Comparison of ENCODE assay signal across 10 cellular contexts in the genomic region with DNA sequence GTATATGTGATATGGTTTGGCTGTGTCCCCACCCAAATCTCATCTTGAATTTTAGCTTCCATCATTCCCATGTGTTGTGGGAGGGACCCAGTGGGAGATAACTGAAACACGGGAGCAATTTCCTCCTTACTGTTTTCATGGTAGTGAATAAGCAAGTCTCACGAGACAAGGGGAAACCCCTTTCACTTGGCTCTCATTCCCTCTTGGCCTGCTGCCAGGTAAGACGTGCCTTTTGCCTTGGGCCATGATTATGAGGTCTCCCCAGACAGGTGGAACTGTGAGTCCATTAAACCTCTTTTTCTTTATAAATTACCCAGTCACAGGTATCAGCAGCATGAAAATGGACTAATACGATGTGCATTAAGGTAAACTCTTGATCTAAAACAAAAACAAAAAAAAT.
A peak's percentile ranks its signal among the peaks of the same experiment; 100 is the strongest.
DNase-seq lines count a peak whose midpoint lies in the region; ATAC-seq lines count a peak whose summit lies in the region.
"Had no signal": no experiment of that assay in that cellular context is flagged by ENCODE, and none has a peak within 500 bp of the region (broad histone marks: within the 10 kb centered on the region; RNA-seq: fewer than 3 reads in every experiment).

No MANE protein-coding gene starts in this region.

- no peaks in the 10 kb centered on the region for H3K9me3 Mint-ChIP-seq in activated naive CD4-positive, alpha-beta T cell treated with anti-CD3 and anti-CD28 coated beads for 36 hours
- H3K9me3 Mint-ChIP-seq: naive B cell, WTC11 had no signal

- peaks cover 42% of the 10 kb centered on the region for H3K4me1 Mint-ChIP-seq in activated naive CD4-positive, alpha-beta T cell treated with anti-CD3 and anti-CD28 coated beads for 36 hours (ENCODE audit: low read depth)

- DNase-seq in NCI-H146 (lab: John Stamatoyannopoulos, UW) (peak; percentile 32), NCI-H146 treated with DMSO at 0.1 percent for 48 hours (lab: John Stamatoyannopoulos, UW; ENCODE audit: unreplicated experiment) (no peak), M059J (ENCODE audit: low read depth) (peak; percentile 40), medulla oblongata (ENCODE audit: extremely low spot score) (no peak)
- DNase-seq in activated naive CD4-positive, alpha-beta T cell treated with anti-CD3 and anti-CD28 coated beads for 36 hours = peak; percentile 69
- peak; percentile 31 for DNase-seq in stimulated activated CD4-positive, alpha-beta T cell treated with anti-CD3 and anti-CD28 coated beads, Interleukin-12 subunit alpha, Interleukin-12 subunit beta, amount 100 ng/mL, for 4 hours
- DNase-seq: naive B cell had no signal

- ATAC-seq in HG03108 (IDR thresholded peaks at IDR 0.05; ENCODE audit: unreplicated experiment) = no peak
- no peak for ATAC-seq in HG03196 (IDR thresholded peaks at IDR 0.05; ENCODE audit: unreplicated experiment)
- ATAC-seq: WTC11 had no signal

- no peak overlapping the region for H3K27ac Mint-ChIP-seq in activated naive CD4-positive, alpha-beta T cell treated with anti-CD3 and anti-CD28 coated beads for 36 hours

- H3K36me3 Mint-ChIP-seq in activated naive CD4-positive, alpha-beta T cell treated with anti-CD3 and anti-CD28 coated beads for 36 hours (ENCODE audit: low read depth) = peaks cover 42% of the 10 kb centered on the region
- H3K36me3 Mint-ChIP-seq: WTC11 had no signal

- no peak overlapping the region for H3K4me3 Mint-ChIP-seq in activated naive CD4-positive, alpha-beta T cell treated with anti-CD3 and anti-CD28 coated beads for 36 hours
- H3K4me3 Mint-ChIP-seq: naive B cell, WTC11 had no signal

- no peaks in the 10 kb centered on the region for H3K27me3 Mint-ChIP-seq in activated naive CD4-positive, alpha-beta T cell treated with anti-CD3 and anti-CD28 coated beads for 36 hours (ENCODE audit: low read depth)
- H3K27me3 Mint-ChIP-seq: naive B cell had no signal

- CTCF ChIA-PET in activated naive CD4-positive, alpha-beta T cell treated with anti-CD3 and anti-CD28 coated beads for 36 hours (lab: Charles Lee) = no interaction called here

- intact Hi-C loops in activated naive CD4-positive, alpha-beta T cell treated with anti-CD3 and anti-CD28 coated beads for 36 hours (cut with micrococcal nuclease) = no loop called here

Comparison
In these comparisons a context has a peak if more than half of its experiments do, and no peak if none do; other contexts are left out.
1. DNase-seq: peak in NCI-H146 (single experiment), M059J (single experiment), activated naive CD4-positive, alpha-beta T cell treated with anti-CD3 and anti-CD28 coated beads for 36 hours (single experiment) and stimulated activated CD4-positive, alpha-beta T cell treated with anti-CD3 and anti-CD28 coated beads, Interleukin-12 subunit alpha, Interleukin-12 subunit beta, amount 100 ng/mL, for 4 hours (single experiment); none in NCI-H146 treated with DMSO at 0.1 percent for 48 hours (single experiment) and medulla oblongata (single experiment).